17 cellular contexts compared by ENCODE assay signal in the genomic region with DNA sequence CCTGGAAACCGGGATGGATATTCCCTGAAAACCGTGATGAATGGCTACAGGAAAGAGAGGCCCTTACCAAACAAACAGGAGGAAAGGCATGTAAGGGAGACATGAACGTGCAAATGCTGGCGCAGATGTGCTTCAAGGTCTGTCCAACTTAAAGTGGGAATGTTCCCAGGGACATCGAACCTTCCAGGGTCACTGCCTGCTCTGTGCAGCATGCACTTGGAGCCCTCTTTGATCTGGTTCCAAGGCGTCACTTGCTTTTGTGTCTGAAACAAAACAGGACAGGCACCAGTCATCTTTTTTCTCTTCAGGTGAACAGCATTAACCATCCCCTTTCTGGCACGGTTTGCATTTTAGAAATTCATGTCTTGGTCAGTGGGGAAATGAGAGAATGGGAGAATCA.
A peak's percentile ranks its signal among the peaks of the same experiment; 100 is the strongest.
DNase-seq lines count a peak whose midpoint lies in the region; ATAC-seq and TF ChIP-seq lines count a peak whose summit lies in the region.
"Had no signal": no experiment of that assay in that cellular context is flagged by ENCODE, and none has a peak within 500 bp of the region (broad histone marks: within the 10 kb centered on the region; RNA-seq: fewer than 3 reads in every experiment).

No MANE protein-coding gene starts in this region.

- H3K4me3 Mint-ChIP-seq in GM23338 = no peak overlapping the region
- no peak overlapping the region for H3K4me3 Mint-ChIP-seq in progenitor cell of endocrine pancreas (ENCODE audit: low read depth)
- H3K4me3 Mint-ChIP-seq: CD4-positive, alpha-beta T cell; IgD-negative memory B cell had no signal

- DNase-seq in GM23338 (ENCODE audit: low spot score) (no peak), left lobe of liver (ENCODE audit: low spot score) (peak; percentile 90), mesenchymal stem cell (no peak), neuronal stem cell (ENCODE audit: low spot score) (no peak), progenitor cell of endocrine pancreas (ENCODE audit: low spot score, unreplicated experiment) (no peak)
- DNase-seq: Caco-2; CD4-positive, alpha-beta T cell; DND-41; EL; GM23248; HCEC 1CT; KBM-7 had no signal

- no peak overlapping the region for H3K4me3 ChIP-seq in GM23338
- no peak overlapping the region for H3K4me3 ChIP-seq in mesenchymal stem cell (ENCODE audit: insufficient read depth in 1 of 2, low read depth in 1 of 2, low read length in 2 of 2)
- no peak overlapping the region for H3K4me3 ChIP-seq in neuronal stem cell (ENCODE audit: low read length in 2 of 2)
- H3K4me3 ChIP-seq: GM12878, GM23248 had no signal

- H4K8ac ChIP-seq in mesenchymal stem cell (ENCODE audit: low read length) = peak overlapping the region; percentile 37
- no peak overlapping the region for H4K8ac ChIP-seq in neuronal stem cell (ENCODE audit: low read depth, low read length)

- H2BK5ac ChIP-seq in mesenchymal stem cell (ENCODE audit: low read depth, low read length, poor library complexity, severe bottlenecking) = no peak overlapping the region
- no peak overlapping the region for H2BK5ac ChIP-seq in neuronal stem cell (ENCODE audit: low read length)

- H3K4me1 ChIP-seq in GM23338 (ENCODE audit: insufficient read depth) (no peaks in the 10 kb centered on the region), mesenchymal stem cell (ENCODE audit: control insufficient read depth, insufficient read depth, low read depth, low read length) (no peaks in the 10 kb centered on the region), neuronal stem cell (ENCODE audit: control insufficient read depth in 2 of 2, insufficient read depth in 1 of 2, low read depth in 1 of 2, low read length in 2 of 2) (no peaks in the 10 kb centered on the region)
- H3K4me1 ChIP-seq: Caco-2 had no signal

- H3K9me3 ChIP-seq in mesenchymal stem cell (ENCODE audit: control insufficient read depth, low read length) (peaks cover 6% of the 10 kb centered on the region), neuronal stem cell (replicated peaks in 1 of 2; ENCODE audit: control insufficient read depth in 2 of 2, insufficient read depth in 1 of 2, low read depth in 1 of 2, low read length in 2 of 2) (no peaks in the 10 kb centered on the region)
- H3K9me3 ChIP-seq: Caco-2 had no signal

- H3K27me3 Mint-ChIP-seq in GM23338 (ENCODE audit: insufficient read depth, low read depth, poor library complexity) (peaks cover 4% of the 10 kb centered on the region), progenitor cell of endocrine pancreas (peaks cover 4% of the 10 kb centered on the region)
- H3K27me3 Mint-ChIP-seq: CD4-positive, alpha-beta T cell; IgD-negative memory B cell had no signal

- no peak overlapping the region for H3K4ac ChIP-seq in mesenchymal stem cell (ENCODE audit: low read depth in 1 of 2, low read length in 2 of 2)
- no peak overlapping the region for H3K4ac ChIP-seq in neuronal stem cell (ENCODE audit: low read length)

- H3K27ac Mint-ChIP-seq in GM23338 (no peak overlapping the region), progenitor cell of endocrine pancreas (no peak overlapping the region)
- H3K27ac Mint-ChIP-seq: CD4-positive, alpha-beta T cell; IgD-negative memory B cell had no signal

- H4K91ac ChIP-seq in mesenchymal stem cell (ENCODE audit: low read length) = no peak overlapping the region
- H4K91ac ChIP-seq in neuronal stem cell (ENCODE audit: low read depth, low read length, poor library complexity) = no peak overlapping the region

- peak overlapping the region in 1 of 2 experiments; percentile 66 for H3K18ac ChIP-seq in mesenchymal stem cell (ENCODE audit: low read depth in 1 of 2, low read length in 2 of 2)
- H3K18ac ChIP-seq in neuronal stem cell (ENCODE audit: low read length) = no peak overlapping the region

- H2BK15ac ChIP-seq in mesenchymal stem cell (ENCODE audit: low read depth, poor library complexity, severe bottlenecking) = no peak overlapping the region
- no peak overlapping the region for H2BK15ac ChIP-seq in neuronal stem cell (ENCODE audit: low read length)

- no peak overlapping the region for H3K14ac ChIP-seq in mesenchymal stem cell (ENCODE audit: low read length in 2 of 2)
- H3K14ac ChIP-seq in neuronal stem cell (ENCODE audit: low read length) = no peak overlapping the region

- no peaks in the 10 kb centered on the region for H3K79me1 ChIP-seq in mesenchymal stem cell (replicated peaks; ENCODE audit: low read length, poor library complexity, severe bottlenecking)
- H3K79me1 ChIP-seq in neuronal stem cell (ENCODE audit: low read depth, low read length) = no peaks in the 10 kb centered on the region

- H2BK120ac ChIP-seq in mesenchymal stem cell (ENCODE audit: low read depth, low read length) (no peak overlapping the region), neuronal stem cell (ENCODE audit: low read depth, low read length) (no peak overlapping the region)

- no peak for ATAC-seq in GM23338
- peak; percentile 76 for ATAC-seq in left lobe of liver
- ATAC-seq in HG02642 (IDR thresholded peaks at IDR 0.05; ENCODE audit: poor library complexity, unreplicated experiment) = no peak
- ATAC-seq: GM12878 had no signal

- H3K23ac ChIP-seq in mesenchymal stem cell (ENCODE audit: low read length in 2 of 2) = no peak overlapping the region
- H3K23ac ChIP-seq in neuronal stem cell (ENCODE audit: low read depth, low read length, poor library complexity) = no peak overlapping the region

- H2BK12ac ChIP-seq in mesenchymal stem cell (ENCODE audit: low read length in 2 of 2) (no peak overlapping the region), neuronal stem cell (ENCODE audit: low read length) (no peak overlapping the region)

- H3K27ac ChIP-seq in GM23338 (ENCODE audit: low read depth) (no peak overlapping the region), mesenchymal stem cell (ENCODE audit: low read length, poor library complexity, severe bottlenecking) (no peak overlapping the region), neuronal stem cell (replicated peaks; ENCODE audit: low read length) (no peak overlapping the region)
- H3K27ac ChIP-seq: C4-2B, GM23248, HL-60 had no signal

- H3K4me2 ChIP-seq in GM23338 (no peak overlapping the region), mesenchymal stem cell (ENCODE audit: low read length, poor library complexity, severe bottlenecking) (no peak overlapping the region), neuronal stem cell (ENCODE audit: insufficient read depth, low read length, poor library complexity, severe bottlenecking) (no peak overlapping the region)

- H3K9me3 Mint-ChIP-seq in GM23338 (peaks cover 7% of the 10 kb centered on the region; the same call in 2 of the 3 replicates), progenitor cell of endocrine pancreas (ENCODE audit: low read depth) (peaks cover 5% of the 10 kb centered on the region)

- no peaks in the 10 kb centered on the region for H4K20me1 ChIP-seq in GM23338 (replicated peaks; ENCODE audit: insufficient read depth)

- H3F3A ChIP-seq in GM23338 (replicated peaks; ENCODE audit: low read depth) = no peaks in the 10 kb centered on the region

- H3K9me2 ChIP-seq in GM23338 (ENCODE audit: insufficient read depth) = no peaks in the 10 kb centered on the region; the same call in none of the 2 replicates

- no peaks in the 10 kb centered on the region; the same call in 2 of the 3 replicates for H3K36me3 Mint-ChIP-seq in GM23338 (ENCODE audit: low read depth)
- peaks cover 4% of the 10 kb centered on the region for H3K36me3 Mint-ChIP-seq in progenitor cell of endocrine pancreas (ENCODE audit: insufficient read depth)
- H3K36me3 Mint-ChIP-seq: IgD-negative memory B cell had no signal

- no peaks in the 10 kb centered on the region for H3K27me3 ChIP-seq in GM23338 (ENCODE audit: insufficient read depth)
- H3K27me3 ChIP-seq in mesenchymal stem cell (ENCODE audit: control insufficient read depth in 1 of 2, insufficient read depth in 1 of 2, low read length in 2 of 2) = no peaks in the 10 kb centered on the region
- no peaks in the 10 kb centered on the region for H3K27me3 ChIP-seq in neuronal stem cell (ENCODE audit: control insufficient read depth in 3 of 3, insufficient read depth in 3 of 3, low read depth in 1 of 3, low read length in 3 of 3)

- H3K4me1 Mint-ChIP-seq in GM23338 (peaks cover 5% of the 10 kb centered on the region; the same call in 2 of the 3 replicates), progenitor cell of endocrine pancreas (ENCODE audit: low read depth) (peaks cover 6% of the 10 kb centered on the region)
- H3K4me1 Mint-ChIP-seq: IgD-negative memory B cell had no signal

- H2AFZ ChIP-seq in GM23338 = peak overlapping the region; percentile 59; the same call in 1 of the 2 replicates
- no peak overlapping the region for H2AFZ ChIP-seq in mesenchymal stem cell (ENCODE audit: low read depth, low read length)
- no peak overlapping the region for H2AFZ ChIP-seq in neuronal stem cell (ENCODE audit: low read length)
- H2AFZ ChIP-seq: GM23248 had no signal

- WGBS in mesenchymal stem cell = 85% methylated on average over 6 of the region's 7 CpGs
- no CpG with 5 or more reads among the region's 7 CpGs for WGBS in neuronal stem cell (ENCODE audit: extremely low coverage in 2 of 2, insufficient read length in 2 of 2, insufficient replicate concordance in 1 of 2), 2 donors

- H3K36me3 ChIP-seq in GM23338 (ENCODE audit: insufficient read depth) = no peaks in the 10 kb centered on the region
- no peaks in the 10 kb centered on the region for H3K36me3 ChIP-seq in mesenchymal stem cell (ENCODE audit: control insufficient read depth in 1 of 2, insufficient read depth in 2 of 2, low read depth in 1 of 2, low read length in 2 of 2)
- no peaks in the 10 kb centered on the region for H3K36me3 ChIP-seq in neuronal stem cell (replicated peaks in 1 of 2; ENCODE audit: control insufficient read depth in 2 of 2, insufficient read depth in 2 of 2, low read length in 2 of 2)

- H3K9ac ChIP-seq in mesenchymal stem cell (ENCODE audit: low read length) = no peak overlapping the region
- H3K9ac ChIP-seq in neuronal stem cell (ENCODE audit: low read depth, low read length, poor library complexity) = no peak overlapping the region
- H3K9ac ChIP-seq: GM23248 had no signal

- TF ChIP-seq CTCF in GM23338 (conservative IDR thresholded peaks at IDR 0.05; ENCODE audit: low read depth in 2 of 2) = no peak
- TF ChIP-seq CTCF in progenitor cell of endocrine pancreas (IDR thresholded peaks at IDR 0.05; ENCODE audit: unreplicated experiment) = no peak

- H2AK5ac ChIP-seq in mesenchymal stem cell (ENCODE audit: low read length, severe bottlenecking) (no peak overlapping the region), neuronal stem cell (ENCODE audit: low read depth, low read length) (no peak overlapping the region)

- no peaks in the 10 kb centered on the region for H3K79me2 ChIP-seq in GM23338 (replicated peaks; ENCODE audit: insufficient read depth)

TF ChIP-seq in GM23338, 12 proteins besides CTCF, POLR2A, EP300 and RAD21 (continues in another document):
- TF ChIP-seq ZNF331 (CRISPR knock-in tag; IDR thresholded peaks at IDR 0.05; ENCODE audit: low read depth) (no peak), NANOG (IDR thresholded peaks at IDR 0.05; ENCODE audit: borderline replicate concordance) (no peak), STAT1 (IDR thresholded peaks at IDR 0.05; ENCODE audit: unreplicated experiment) (no peak)
